23 cellular contexts compared by ENCODE assay signal in genomic region chr6:106063448-106063850, GRCh38. TPM values are rescaled to one million over a fixed set of nuclear protein-coding genes. Genes with fewer than 3 reads are reported as not detected.
A peak's percentile ranks its signal among the peaks of the same experiment; 100 is the strongest.
DNase-seq lines count a peak whose midpoint lies in the region; ATAC-seq, FAIRE-seq and TF ChIP-seq lines count a peak whose summit lies in the region.
"Had no signal": no experiment of that assay in that cellular context is flagged by ENCODE, and none has a peak within 500 bp of the region (broad histone marks: within the 10 kb centered on the region; RNA-seq: fewer than 3 reads in every experiment).

No MANE protein-coding gene starts in this region.

- TF ChIP-seq CTCF in astrocyte (IDR thresholded peaks at IDR 0.05; ENCODE audit: insufficient read depth, low read depth, low read length) (no peak), fibroblast of villous mesenchyme (IDR thresholded peaks at IDR 0.05; ENCODE audit: insufficient read depth, low read depth, low read length) (no peak)

- intact Hi-C loops in activated CD4-positive, alpha-beta T cell treated with anti-CD3 and anti-CD28 coated beads, Interleukin-2, amount 10 ng/mL, durations not matched to agents 24 days and 14 days (cut with micrococcal nuclease): no loop called here

- H3K27ac Mint-ChIP-seq in activated CD4-positive, alpha-beta T cell treated with anti-CD3 and anti-CD28 coated beads, Interleukin-2, amount 10 ng/mL, durations not matched to agents 24 days and 14 days: no peak overlapping the region
- no peak overlapping the region for H3K27ac Mint-ChIP-seq in astrocyte (ENCODE audit: unreplicated experiment)
- H3K27ac Mint-ChIP-seq: activated B cell treated with CpG ODN at 0.5 μM for 24 hours; activated CD4-positive, alpha-beta memory T cell treated with anti-CD3 and anti-CD28 coated beads, Interleukin-2, amount 10 ng/mL, durations not matched to agents 7 days and 5 days; activated naive CD8-positive, alpha-beta T cell treated with anti-CD3 and anti-CD28 coated beads, Interleukin-2, amount 10 ng/mL, durations not matched to agents 7 days and 5 days; CD8-positive, alpha-beta memory T cell had no signal

- H3K9me3 Mint-ChIP-seq in activated CD4-positive, alpha-beta T cell treated with anti-CD3 and anti-CD28 coated beads, Interleukin-2, amount 10 ng/mL, durations not matched to agents 24 days and 14 days: peaks cover 5% of the 10 kb centered on the region
- H3K9me3 Mint-ChIP-seq in astrocyte (ENCODE audit: unreplicated experiment): no peaks in the 10 kb centered on the region
- H3K9me3 Mint-ChIP-seq: activated B cell treated with CpG ODN at 0.5 μM for 24 hours; activated naive CD8-positive, alpha-beta T cell treated with anti-CD3 and anti-CD28 coated beads, Interleukin-2, amount 10 ng/mL, durations not matched to agents 7 days and 5 days; CD8-positive, alpha-beta memory T cell had no signal

- FAIRE-seq in astrocyte (lab: Jason Lieb, UNC): no peak

- H3K27ac ChIP-seq in astrocyte (ENCODE audit: low read depth, low read length): no peak overlapping the region
- H3K27ac ChIP-seq: 22Rv1, psoas muscle had no signal

- H3K4me3 Mint-ChIP-seq in activated CD4-positive, alpha-beta T cell treated with anti-CD3 and anti-CD28 coated beads, Interleukin-2, amount 10 ng/mL, durations not matched to agents 24 days and 14 days: no peak overlapping the region
- no peak overlapping the region for H3K4me3 Mint-ChIP-seq in astrocyte (ENCODE audit: unreplicated experiment)
- H3K4me3 Mint-ChIP-seq: activated B cell treated with CpG ODN at 0.5 μM for 24 hours; activated CD4-positive, alpha-beta memory T cell treated with anti-CD3 and anti-CD28 coated beads, Interleukin-2, amount 10 ng/mL, durations not matched to agents 7 days and 5 days; activated naive CD8-positive, alpha-beta T cell treated with anti-CD3 and anti-CD28 coated beads, Interleukin-2, amount 10 ng/mL, durations not matched to agents 7 days and 5 days; CD8-positive, alpha-beta memory T cell had no signal

- H3K4me1 ChIP-seq in astrocyte (ENCODE audit: insufficient read depth, low read length): peaks cover 8% of the 10 kb centered on the region
- H3K4me1 ChIP-seq: psoas muscle had no signal

- no peaks in the 10 kb centered on the region for H3K36me3 Mint-ChIP-seq in activated CD4-positive, alpha-beta T cell treated with anti-CD3 and anti-CD28 coated beads, Interleukin-2, amount 10 ng/mL, durations not matched to agents 24 days and 14 days (ENCODE audit: low read depth)
- H3K36me3 Mint-ChIP-seq in astrocyte (ENCODE audit: low read depth, unreplicated experiment): no peaks in the 10 kb centered on the region
- H3K36me3 Mint-ChIP-seq: activated naive CD8-positive, alpha-beta T cell treated with anti-CD3 and anti-CD28 coated beads, Interleukin-2, amount 10 ng/mL, durations not matched to agents 7 days and 5 days had no signal

- H3K27me3 Mint-ChIP-seq in activated CD4-positive, alpha-beta T cell treated with anti-CD3 and anti-CD28 coated beads, Interleukin-2, amount 10 ng/mL, durations not matched to agents 24 days and 14 days: peaks cover 11% of the 10 kb centered on the region
- no peaks in the 10 kb centered on the region for H3K27me3 Mint-ChIP-seq in astrocyte (ENCODE audit: low read depth, unreplicated experiment)
- H3K27me3 Mint-ChIP-seq: activated B cell treated with CpG ODN at 0.5 μM for 24 hours; activated CD4-positive, alpha-beta memory T cell treated with anti-CD3 and anti-CD28 coated beads, Interleukin-2, amount 10 ng/mL, durations not matched to agents 7 days and 5 days; CD8-positive, alpha-beta memory T cell had no signal

- no peaks in the 10 kb centered on the region for H3K9me3 ChIP-seq in astrocyte (ENCODE audit: insufficient read depth, low read depth, low read length)
- H3K9me3 ChIP-seq: psoas muscle had no signal

- H3K4me3 ChIP-seq in astrocyte (ENCODE audit: insufficient read depth, low read depth, low read length) (no peak overlapping the region), fibroblast of villous mesenchyme (ENCODE audit: low read depth, low read length) (no peak overlapping the region), H7 (ENCODE audit: insufficient read depth, low read depth, low read length) (no peak overlapping the region)
- H3K4me3 ChIP-seq: psoas muscle had no signal

- peak; percentile 2 for DNase-seq in activated CD4-positive, alpha-beta T cell treated with anti-CD3 and anti-CD28 coated beads, Interleukin-2, amount 10 ng/mL, durations not matched to agents 24 days and 14 days
- DNase-seq in activated CD4-positive, alpha-beta T cell treated with anti-CD3 and anti-CD28 coated beads for 4 hours: no peak
- no peak for DNase-seq in astrocyte (ENCODE audit: low read depth)
- DNase-seq in fibroblast of villous mesenchyme (ENCODE audit: low read depth): peak; percentile 8
- DNase-seq in NK-92 (lab: John Stamatoyannopoulos, UW; ENCODE audit: unreplicated experiment): no peak
- DNase-seq in H7: no peak
- DNase-seq: activated B cell treated with CpG ODN at 0.5 μM for 24 hours; activated CD4-positive, alpha-beta memory T cell treated with anti-CD3 and anti-CD28 coated beads, Interleukin-2, amount 10 ng/mL, durations not matched to agents 7 days and 5 days; activated naive CD8-positive, alpha-beta T cell treated with anti-CD3 and anti-CD28 coated beads, Interleukin-2, amount 10 ng/mL, durations not matched to agents 7 days and 5 days; CD8-positive, alpha-beta memory T cell; effector memory CD4-positive, alpha-beta T cell; GF-D8; kidney glomerular epithelial cell; NCI-H1417; NCI-H446 treated with DMSO at 0.1 percent for 48 hours; OCI-M1; psoas muscle; Right ventricle myocardium superior; T-helper 9 cell had no signal

- H3K27me3 ChIP-seq in astrocyte (ENCODE audit: insufficient read depth, low read length) (no peaks in the 10 kb centered on the region), H7 (ENCODE audit: control insufficient read depth, insufficient read depth, low read length) (no peaks in the 10 kb centered on the region)

- H3K36me3 ChIP-seq in astrocyte (ENCODE audit: insufficient read depth, low read length) (no peaks in the 10 kb centered on the region), H7 (replicated peaks; ENCODE audit: control insufficient read depth, insufficient read depth, low read length) (no peaks in the 10 kb centered on the region)

- no peak overlapping the region for H2AFZ ChIP-seq in astrocyte (ENCODE audit: low read depth, low read length)

- no peak overlapping the region for H3K9ac ChIP-seq in astrocyte (ENCODE audit: low read length)

- H3K79me2 ChIP-seq in astrocyte (ENCODE audit: insufficient read depth, low read length): no peaks in the 10 kb centered on the region

- no peak for ATAC-seq in HG03460 (IDR thresholded peaks at IDR 0.05; ENCODE audit: unreplicated experiment)
- ATAC-seq in GM18858 (IDR thresholded peaks at IDR 0.05; ENCODE audit: unreplicated experiment): no peak
- ATAC-seq: esophagus mucosa, psoas muscle had no signal

- H3K4me1 Mint-ChIP-seq in activated CD4-positive, alpha-beta T cell treated with anti-CD3 and anti-CD28 coated beads, Interleukin-2, amount 10 ng/mL, durations not matched to agents 24 days and 14 days: peaks cover 3% of the 10 kb centered on the region
- no peaks in the 10 kb centered on the region for H3K4me1 Mint-ChIP-seq in astrocyte (ENCODE audit: low read depth, unreplicated experiment)
- H3K4me1 Mint-ChIP-seq: activated B cell treated with CpG ODN at 0.5 μM for 24 hours; activated naive CD8-positive, alpha-beta T cell treated with anti-CD3 and anti-CD28 coated beads, Interleukin-2, amount 10 ng/mL, durations not matched to agents 7 days and 5 days; CD8-positive, alpha-beta memory T cell had no signal

- H4K20me1 ChIP-seq in astrocyte (ENCODE audit: insufficient read depth, low read length): no peaks in the 10 kb centered on the region

- peak overlapping the region; percentile 8 for H3K4me2 ChIP-seq in astrocyte (ENCODE audit: low read length)

RNA-seq across cellular contexts. Expression of gene PRDM1, which starts 22.7 kb away (rescaled TPM):
- total RNA-seq in activated CD4-positive, alpha-beta T cell treated with anti-CD3 and anti-CD28 coated beads, Interleukin-2, amount 10 ng/mL, durations not matched to agents 24 days and 14 days: 35.9 and 37.4 TPM in 2 replicates
- total RNA-seq in astrocyte (10.5 and 11.4 TPM in 2 replicates), fibroblast of villous mesenchyme (29.6 and 39.7 TPM in 2 replicates)
- 1.7 and 2.4 TPM in 2 replicates for total RNA-seq in H7 (2014; rRNA removed; shearing (Covaris generic))

Comparison
In these comparisons a context has a peak if more than half of its experiments do, and no peak if none do; other contexts are left out.
1. DNase-seq: peak in activated CD4-positive, alpha-beta T cell treated with anti-CD3 and anti-CD28 coated beads, Interleukin-2, amount 10 ng/mL, durations not matched to agents 24 days and 14 days (single experiment) and fibroblast of villous mesenchyme (single experiment); none in activated CD4-positive, alpha-beta T cell treated with anti-CD3 and anti-CD28 coated beads for 4 hours (0 of 2), astrocyte (single experiment), NK-92 (single experiment) and H7 (single experiment).